ENCODE assay signal across 8 cellular contexts in the genomic region with DNA sequence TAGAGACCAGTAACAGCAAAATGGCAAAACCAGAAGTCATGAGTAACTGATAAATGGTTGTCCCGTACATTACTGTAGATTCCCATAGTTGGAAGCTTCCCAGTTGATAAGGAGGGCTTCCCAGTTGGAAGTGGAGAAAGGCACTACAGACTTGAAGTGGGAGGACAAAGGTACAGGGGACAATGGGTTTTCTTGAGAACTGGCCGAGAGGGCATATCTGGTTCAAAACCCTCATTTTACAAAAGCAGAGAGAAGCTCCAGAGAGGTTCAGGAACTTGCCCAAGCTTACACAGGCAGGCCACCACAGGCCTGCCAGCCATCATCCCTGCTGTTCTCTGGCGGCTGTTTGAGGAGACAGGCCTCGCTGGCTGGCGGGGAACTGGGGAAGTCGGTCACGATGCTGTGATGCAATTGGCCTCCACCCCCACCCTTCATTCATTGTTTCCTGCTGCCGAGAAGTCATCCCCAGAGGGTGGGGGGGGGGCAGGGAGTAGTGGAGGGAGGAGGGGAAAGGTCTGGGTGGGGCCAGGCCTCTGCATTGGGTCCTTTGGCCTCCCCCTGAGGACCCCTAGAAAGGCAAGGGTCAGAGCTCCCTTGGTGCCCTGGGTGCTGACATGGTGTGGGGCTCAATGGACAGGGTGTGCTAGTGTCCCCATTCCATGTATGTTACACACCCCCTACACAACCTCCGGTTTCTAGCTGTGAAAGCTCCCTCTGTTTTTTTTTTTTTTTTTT. TPM values are rescaled to one million over a fixed set of nuclear protein-coding genes. Genes with fewer than 3 reads are reported as not detected.
DNase-seq lines count a peak whose midpoint lies in the region; TF ChIP-seq lines count a peak whose summit lies in the region.

No MANE protein-coding gene starts in this region.

- TF ChIP-seq CTCF in breast epithelium (IDR thresholded peaks at IDR 0.05): no peak

- H3K4me1 ChIP-seq in breast epithelium: peaks cover 41 to 47% of the 10 kb centered on the region in 2 donors

- no peaks in the 10 kb centered on the region for H3K36me3 ChIP-seq in breast epithelium

- H3K4me3 ChIP-seq in breast epithelium: peak overlapping the region in 2 of 3 donors; percentile 1 to 52

- peak; percentile 14 for TF ChIP-seq POLR2A in breast epithelium (IDR thresholded peaks at IDR 0.05)

- no peaks in the 10 kb centered on the region for H3K9me3 ChIP-seq in breast epithelium

- no peaks in the 10 kb centered on the region for H3K27me3 ChIP-seq in breast epithelium

- peak; percentile 20 for DNase-seq in NCI-H2107 (lab: John Stamatoyannopoulos, UW)
- DNase-seq in NCI-H2107 treated with DMSO at 0.1 percent for 48 hours (lab: John Stamatoyannopoulos, UW; ENCODE audit: unreplicated experiment): no peak
- DNase-seq in UCSD-AML1 (lab: John Stamatoyannopoulos, UW; ENCODE audit: unreplicated experiment): peak; percentile 82
- peak in 1 of 2 donors; percentile 84 for DNase-seq in breast epithelium (ENCODE audit: low spot score in 2 of 2)
- DNase-seq in left kidney (ENCODE audit: low read depth, low spot score): peak; percentile 16
- peak; percentile 65 to 84 for DNase-seq in stimulated activated CD4-positive, alpha-beta T cell treated with anti-CD3 and anti-CD28 coated beads, Interleukin-4, amount 100 ng/mL, for 4 hours
- DNase-seq in NCI-H2029 treated with DMSO at 0.1 percent for 48 hours (lab: John Stamatoyannopoulos, UW): no peak
- DNase-seq in NCI-H2081 (lab: John Stamatoyannopoulos, UW): no peak

- peak overlapping the region; percentile 84 to 97 for H3K27ac ChIP-seq in breast epithelium

- intact Hi-C loops in breast epithelium (cut with DNase I; ENCODE audit: low total_unique reads): no loop called here

RNA-seq across cellular contexts. Expression of a gene that starts 3.0 kb away (rescaled TPM):
- 10 to 100 TPM; 11.1 to 15.1 (median 13.0) TPM for total RNA-seq in breast epithelium

RNA-seq across cellular contexts. Expression of a gene that starts 27.9 kb away (rescaled TPM):
- 1 to 10 TPM; 3.1 to 7.8 (median 4.3) TPM for total RNA-seq in breast epithelium

RNA-seq across cellular contexts. Expression of a gene that starts 39.9 kb away (rescaled TPM):
- total RNA-seq in breast epithelium: 1 to 10 TPM; 3.0 to 4.3 (median 3.8) TPM

Comparison
In these comparisons a context has a peak if more than half of its experiments do, and no peak if none do; other contexts are left out.
1. DNase-seq: peak in NCI-H2107 (single experiment), UCSD-AML1 (single experiment), left kidney (single experiment) and stimulated activated CD4-positive, alpha-beta T cell treated with anti-CD3 and anti-CD28 coated beads, Interleukin-4, amount 100 ng/mL, for 4 hours (2 of 2); none in NCI-H2107 treated with DMSO at 0.1 percent for 48 hours (single experiment), NCI-H2029 treated with DMSO at 0.1 percent for 48 hours (single experiment) and NCI-H2081 (0 of 2).